In the genomic region with DNA sequence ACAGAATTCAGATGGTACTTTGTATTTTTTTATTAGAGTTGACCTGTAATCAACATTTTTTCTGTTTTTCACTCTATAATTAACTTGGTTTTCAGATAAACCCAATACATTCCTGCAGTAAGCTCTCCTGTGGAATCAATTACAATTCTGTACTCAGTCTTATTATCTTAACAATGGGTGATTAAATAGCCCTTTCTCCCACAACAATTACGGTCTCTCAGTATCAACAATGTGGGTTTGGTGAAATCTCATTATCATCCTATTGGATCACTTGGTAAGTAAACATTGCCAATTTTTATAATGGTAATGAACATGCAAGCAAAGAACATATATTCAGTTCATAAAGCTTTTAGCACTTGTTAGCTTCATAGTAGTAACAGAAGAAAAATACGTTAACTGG, we compare ENCODE assay signal across 1 cellular context.
TF ChIP-seq lines count a peak whose summit lies in the region.

No MANE protein-coding gene starts in this region.

TF ChIP-seq in WTC11, 78 proteins besides CTCF, POLR2A, EP300 and RAD21 (continued from another document):
- TF ChIP-seq, protein P1, sequence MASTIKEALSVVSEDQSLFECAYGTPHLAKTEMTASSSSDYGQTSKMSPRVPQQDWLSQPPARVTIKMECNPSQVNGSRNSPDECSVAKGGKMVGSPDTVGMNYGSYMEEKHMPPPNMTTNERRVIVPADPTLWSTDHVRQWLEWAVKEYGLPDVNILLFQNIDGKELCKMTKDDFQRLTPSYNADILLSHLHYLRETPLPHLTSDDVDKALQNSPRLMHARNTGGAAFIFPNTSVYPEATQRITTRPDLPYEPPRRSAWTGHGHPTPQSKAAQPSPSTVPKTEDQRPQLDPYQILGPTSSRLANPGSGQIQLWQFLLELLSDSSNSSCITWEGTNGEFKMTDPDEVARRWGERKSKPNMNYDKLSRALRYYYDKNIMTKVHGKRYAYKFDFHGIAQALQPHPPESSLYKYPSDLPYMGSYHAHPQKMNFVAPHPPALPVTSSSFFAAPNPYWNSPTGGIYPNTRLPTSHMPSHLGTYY (CRISPR knock-in tag; IDR thresholded peaks at IDR 0.05) = no peak
- TF ChIP-seq RELA (CRISPR knock-in tag; IDR thresholded peaks at IDR 0.05; ENCODE audit: borderline replicate concordance) = no peak
